ENCODE assay signal across 17 cellular contexts in genomic region chr15:69289312-69290146, GRCh38. TPM values are rescaled to one million over a fixed set of nuclear protein-coding genes. Genes with fewer than 3 reads are reported as not detected.
A peak's percentile ranks its signal among the peaks of the same experiment; 100 is the strongest.
DNase-seq lines count a peak whose midpoint lies in the region; TF ChIP-seq lines count a peak whose summit lies in the region.
"Had no signal": no experiment of that assay in that cellular context is flagged by ENCODE, and none has a peak within 500 bp of the region (broad histone marks: within the 10 kb centered on the region; RNA-seq: fewer than 3 reads in every experiment).

No MANE protein-coding gene starts in this region.

- H3K4me1 ChIP-seq in HEK293 (ENCODE audit: control insufficient read depth, insufficient read depth, low read length), result peaks cover 10% of the 10 kb centered on the region
- peaks cover 15% of the 10 kb centered on the region for H3K4me1 ChIP-seq in hepatocyte (ENCODE audit: insufficient read depth)
- H3K4me1 ChIP-seq in parathyroid adenoma, result peaks cover 21% of the 10 kb centered on the region

- H3K9me3 ChIP-seq in HEK293 (ENCODE audit: control insufficient read depth, insufficient read depth, low read depth, low read length) (no peaks in the 10 kb centered on the region), hepatocyte (ENCODE audit: low read depth) (no peaks in the 10 kb centered on the region), parathyroid adenoma (ENCODE audit: control insufficient read depth, low read length) (no peaks in the 10 kb centered on the region)
- H3K9me3 ChIP-seq: BLaER1, testis had no signal

- no peaks in the 10 kb centered on the region for H3K27me3 ChIP-seq in hepatocyte
- no peaks in the 10 kb centered on the region for H3K27me3 ChIP-seq in parathyroid adenoma (ENCODE audit: control insufficient read depth, insufficient read depth, low read length)
- H3K27me3 ChIP-seq: BLaER1, testis had no signal

- POLR2A ChIA-PET in HEK293 (lab: Yijun Ruan, JAX), result interaction anchor here (1.4 kb wide), 1 partner anchor 125 kb away, joined by 3 read pairs; the partner anchor contains the start of gene KIF23
- POLR2A ChIA-PET in RWPE1 (lab: Yijun Ruan, JAX; ENCODE audit: low non-redundant PET), result no interaction called here

- H3K79me2 ChIP-seq in hepatocyte (no peaks in the 10 kb centered on the region), parathyroid adenoma (no peaks in the 10 kb centered on the region)

- no peak overlapping the region for H3K4me3 ChIP-seq in HEK293 (ENCODE audit: low read depth, low read length)
- H3K4me3 ChIP-seq in hepatocyte, result no peak overlapping the region
- H3K4me3 ChIP-seq in parathyroid adenoma (ENCODE audit: low read depth, low read length), result no peak overlapping the region
- H3K4me3 ChIP-seq: BLaER1, skin epidermis, testis had no signal

- 30% methylated on average over 8 of the region's 8 CpGs for WGBS in hepatocyte (ENCODE audit: low lambda C conversion rate, missing lambda C conversion rate)

- H3K4me2 ChIP-seq in hepatocyte (peak overlapping the region; percentile 25), parathyroid adenoma (ENCODE audit: low read length) (no peak overlapping the region)
- H3K4me2 ChIP-seq: BLaER1 had no signal

- DNase-seq in RWPE1 (ENCODE audit: low spot score), result no peak
- no peak for DNase-seq in hepatocyte (ENCODE audit: low spot score)
- no peak for DNase-seq in midbrain (lab: John Stamatoyannopoulos, UW)
- DNase-seq in GM10266 (ENCODE audit: extremely low spot score), result no peak
- DNase-seq in AG20443 (ENCODE audit: low spot score), result no peak
- DNase-seq: activated CD4-positive, alpha-beta T cell treated with anti-CD3 and anti-CD28 coated beads, Interleukin-2, amount 50 U/mL, for 4 hours; activated T-cell treated with anti-CD3 and anti-CD28 coated beads, Interleukin-2, amount 50 U/mL, for 48 hours; dermis blood vessel endothelial cell; NCI-H2171; stimulated activated CD4-positive, alpha-beta T cell treated with anti-CD3 and anti-CD28 coated beads, Interleukin-4, amount 100 ng/mL, for 4 hours; stimulated activated CD8-positive, alpha-beta memory T cell treated with anti-CD3 and anti-CD28 coated beads, Interleukin-4, amount 100 ng/mL, for 48 hours; testis had no signal

- H3K36me3 ChIP-seq in HEK293 (ENCODE audit: control insufficient read depth in 2 of 2, insufficient read depth in 1 of 2, low read length in 2 of 2) (no peaks in the 10 kb centered on the region), hepatocyte (replicated peaks; ENCODE audit: insufficient read depth, low read depth) (no peaks in the 10 kb centered on the region), parathyroid adenoma (ENCODE audit: control insufficient read depth, insufficient read depth, low read length) (no peaks in the 10 kb centered on the region)
- H3K36me3 ChIP-seq: BLaER1 had no signal

- H3K27ac ChIP-seq in HEK293 (ENCODE audit: extremely low read depth, low read depth, low read length) (no peak overlapping the region), RWPE1 (peak overlapping the region; percentile 63), hepatocyte (no peak overlapping the region), parathyroid adenoma (peak overlapping the region; percentile 63)
- H3K27ac ChIP-seq: BLaER1, testis had no signal

- no peak overlapping the region for H3K9ac ChIP-seq in parathyroid adenoma
- H3K9ac ChIP-seq: BLaER1 had no signal

- CTCF ChIA-PET in HEK293 (lab: Yijun Ruan, JAX), result interaction anchor here (0.5 to 1.5 kb wide), 6 partner anchors 8 to 739 kb away, joined by 3 to 5 read pairs (median 4); no protein-coding TSS in a partner anchor
- CTCF ChIA-PET in RWPE1 (lab: Yijun Ruan, JAX), result interaction anchor here (0.7 to 1.0 kb wide), 2 partner anchors 25 to 155 kb away, joined by 3 read pairs; no protein-coding TSS in a partner anchor

- H2AFZ ChIP-seq in hepatocyte, result no peak overlapping the region
- H2AFZ ChIP-seq in parathyroid adenoma, result peak overlapping the region; percentile 56

- no peak for TF ChIP-seq CTCF in HEK293 (tag by site-specific recombination; IDR thresholded peaks at IDR 0.05)
- TF ChIP-seq CTCF in RWPE1 (conservative IDR thresholded peaks at IDR 0.05; ENCODE audit: low read depth), result no peak
- TF ChIP-seq CTCF in hepatocyte (IDR thresholded peaks at IDR 0.05; ENCODE audit: poor library complexity), result no peak
- TF ChIP-seq CTCF in parathyroid adenoma (IDR thresholded peaks at IDR 0.05), result no peak
- TF ChIP-seq CTCF in GM10266 (IDR thresholded peaks at IDR 0.05; ENCODE audit: control insufficient read depth, insufficient read depth, low read depth, missing control alignments), result no peak

- no peaks in the 10 kb centered on the region for H4K20me1 ChIP-seq in hepatocyte (ENCODE audit: insufficient read depth, poor library complexity, severe bottlenecking)
- H4K20me1 ChIP-seq: BLaER1 had no signal

- H3K9me2 ChIP-seq in hepatocyte (replicated peaks; ENCODE audit: insufficient read depth), result no peaks in the 10 kb centered on the region

TF ChIP-seq in HEK293, 187 proteins besides CTCF, POLR2A, EP300 and RAD21:
- TF ChIP-seq ZBTB17 (tag by site-specific recombination; IDR thresholded peaks at IDR 0.05) (peak; percentile 70), ZSCAN16 (tag by site-specific recombination; IDR thresholded peaks at IDR 0.05) (no peak), ZFHX2 (tag by site-specific recombination; conservative IDR thresholded peaks at IDR 0.05) (peak; percentile 63), GLI4 (tag by site-specific recombination; IDR thresholded peaks at IDR 0.05) (no peak), ZNF174 (tag by site-specific recombination; IDR thresholded peaks at IDR 0.05) (no peak), ZNF366 (tag by site-specific recombination; conservative IDR thresholded peaks at IDR 0.05) (0 out of 2 replicates have a peak, but pooled peaks have one; percentile 7), ZNF223 (tag by site-specific recombination; IDR thresholded peaks at IDR 0.05) (no peak), ZBTB20 (tag by site-specific recombination; IDR thresholded peaks at IDR 0.05) (0 out of 2 replicates have a peak, but pooled peaks have one; percentile 10), EGR2 (tag by site-specific recombination; IDR thresholded peaks at IDR 0.05; ENCODE audit: low read depth) (peak; percentile 83), PRDM10 (tag by site-specific recombination; IDR thresholded peaks at IDR 0.05) (peak; percentile 95), OSR2 (tag by site-specific recombination; IDR thresholded peaks at IDR 0.05) (peak; percentile 57)

RNA-seq across cellular contexts. Expression of gene PAQR5, which starts 9.2 kb away (rescaled TPM):
- total RNA-seq in hepatocyte, result 2.1 and 2.6 TPM in 2 replicates
- polyA plus RNA-seq in hepatocyte, result 2.8 and 4.7 TPM in 2 replicates
- total RNA-seq: dermis blood vessel endothelial cell had no signal
- polyA plus RNA-seq: IgD-negative memory B cell had no signal

Comparison
In these comparisons a context has a peak if more than half of its experiments do, and no peak if none do; other contexts are left out.
1. H3K27ac ChIP-seq: peak in RWPE1 (single experiment) and parathyroid adenoma (single experiment); none in HEK293 (single experiment) and hepatocyte (single experiment).